ENCODE assay signal across 14 cellular contexts in the genomic region with DNA sequence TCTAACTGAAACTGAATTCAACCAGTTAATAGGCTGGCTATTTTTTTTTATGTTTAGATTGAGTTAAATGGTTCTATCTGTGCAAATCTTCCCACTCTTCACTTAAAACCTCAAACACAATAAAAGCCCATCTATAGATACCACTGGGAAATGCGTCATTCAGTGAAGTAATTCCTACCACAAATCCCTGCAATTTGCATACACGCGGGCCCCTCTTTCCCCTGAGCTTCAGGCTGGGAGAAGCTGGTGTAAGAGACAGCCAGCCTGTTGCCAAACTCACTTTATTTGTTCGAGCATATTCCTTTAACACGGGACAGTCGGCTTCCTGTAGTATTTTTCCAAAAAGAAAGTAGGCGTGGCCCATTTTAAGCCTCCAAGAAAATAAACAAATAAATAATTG.
A peak's percentile ranks its signal among the peaks of the same experiment; 100 is the strongest.
DNase-seq lines count a peak whose midpoint lies in the region; ATAC-seq and TF ChIP-seq lines count a peak whose summit lies in the region.
"Had no signal": no experiment of that assay in that cellular context is flagged by ENCODE, and none has a peak within 500 bp of the region (broad histone marks: within the 10 kb centered on the region; RNA-seq: fewer than 3 reads in every experiment).

No MANE protein-coding gene starts in this region.

- H3K9me3 Mint-ChIP-seq in activated naive CD4-positive, alpha-beta T cell treated with anti-CD3 and anti-CD28 coated beads, Interleukin-2, amount 50 U/mL, for 24 hours = no peaks in the 10 kb centered on the region
- peaks cover 0 to 4% of the 10 kb centered on the region in 2 donors for H3K9me3 Mint-ChIP-seq in stimulated activated naive CD8-positive, alpha-beta T cell treated with anti-CD3 and anti-CD28 coated beads, Interleukin-15, amount 100 ng/mL, for 72 hours

- H3K36me3 Mint-ChIP-seq in activated naive CD4-positive, alpha-beta T cell treated with anti-CD3 and anti-CD28 coated beads, Interleukin-2, amount 50 U/mL, for 24 hours = no peaks in the 10 kb centered on the region
- H3K36me3 Mint-ChIP-seq: CD4-positive, CD25-positive, alpha-beta regulatory T cell had no signal

- DNase-seq in activated naive CD4-positive, alpha-beta T cell (lab: John Stamatoyannopoulos, UW) = no peak
- DNase-seq in NCI-H1930 (lab: John Stamatoyannopoulos, UW) = peak; percentile 0 to 32
- peak; percentile 91 for DNase-seq in amniotic epithelial cell (ENCODE audit: low read depth)
- DNase-seq in stimulated activated naive CD8-positive, alpha-beta T cell treated with anti-CD3 and anti-CD28 coated beads, Interleukin-15, amount 100 ng/mL, for 72 hours = peak in 1 of 2 donors; percentile 31
- no peak for DNase-seq in GM20000 (ENCODE audit: low spot score)
- DNase-seq in NCI-H345 treated with DMSO at 0.1 percent for 48 hours (lab: John Stamatoyannopoulos, UW; ENCODE audit: unreplicated experiment) = no peak
- DNase-seq in T1000 (lab: John Stamatoyannopoulos, UW) = no peak
- DNase-seq: CD4-positive, CD25-positive, alpha-beta regulatory T cell; cortex of kidney; GOT3; left cardiac atrium; NCI-H2171; spleen had no signal

- H3K27ac Mint-ChIP-seq in activated naive CD4-positive, alpha-beta T cell treated with anti-CD3 and anti-CD28 coated beads, Interleukin-2, amount 50 U/mL, for 24 hours = no peak overlapping the region
- peak overlapping the region; percentile 71 to 97 for H3K27ac Mint-ChIP-seq in stimulated activated naive CD8-positive, alpha-beta T cell treated with anti-CD3 and anti-CD28 coated beads, Interleukin-15, amount 100 ng/mL, for 72 hours
- H3K27ac Mint-ChIP-seq: CD4-positive, CD25-positive, alpha-beta regulatory T cell had no signal

- peaks cover 18% of the 10 kb centered on the region for H3K27me3 Mint-ChIP-seq in activated naive CD4-positive, alpha-beta T cell treated with anti-CD3 and anti-CD28 coated beads, Interleukin-2, amount 50 U/mL, for 24 hours
- peaks cover 19% of the 10 kb centered on the region for H3K27me3 Mint-ChIP-seq in stimulated activated naive CD8-positive, alpha-beta T cell treated with anti-CD3 and anti-CD28 coated beads, Interleukin-15, amount 100 ng/mL, for 72 hours
- H3K27me3 Mint-ChIP-seq: CD4-positive, CD25-positive, alpha-beta regulatory T cell had no signal

- peaks cover 14% of the 10 kb centered on the region for H3K4me1 Mint-ChIP-seq in activated naive CD4-positive, alpha-beta T cell treated with anti-CD3 and anti-CD28 coated beads, Interleukin-2, amount 50 U/mL, for 24 hours
- peaks cover 20% of the 10 kb centered on the region for H3K4me1 Mint-ChIP-seq in stimulated activated naive CD8-positive, alpha-beta T cell treated with anti-CD3 and anti-CD28 coated beads, Interleukin-15, amount 100 ng/mL, for 72 hours

- no peak for ATAC-seq in stimulated activated naive CD8-positive, alpha-beta T cell treated with anti-CD3 and anti-CD28 coated beads, Interleukin-15, amount 100 ng/mL, for 72 hours
- ATAC-seq: left cardiac atrium had no signal

- H3K4me3 Mint-ChIP-seq in activated naive CD4-positive, alpha-beta T cell treated with anti-CD3 and anti-CD28 coated beads, Interleukin-2, amount 50 U/mL, for 24 hours = peak overlapping the region; percentile 30
- H3K4me3 Mint-ChIP-seq in stimulated activated naive CD8-positive, alpha-beta T cell treated with anti-CD3 and anti-CD28 coated beads, Interleukin-15, amount 100 ng/mL, for 72 hours = peak overlapping the region; percentile 15 to 82
- H3K4me3 Mint-ChIP-seq: CD4-positive, CD25-positive, alpha-beta regulatory T cell had no signal

- no peak for TF ChIP-seq CTCF in GM20000 (IDR thresholded peaks at IDR 0.05; ENCODE audit: extremely low read depth, missing control alignments)

Comparison
In these comparisons a context has a peak if more than half of its experiments do, and no peak if none do; other contexts are left out.
1. DNase-seq: peak in NCI-H1930 (2 of 2) and amniotic epithelial cell (single experiment); none in activated naive CD4-positive, alpha-beta T cell (0 of 4), GM20000 (single experiment), NCI-H345 treated with DMSO at 0.1 percent for 48 hours (single experiment) and T1000 (single experiment).